11 cellular contexts compared by ENCODE assay signal in genomic region chr1:64474639-64475038, GRCh38. TPM values are rescaled to one million over a fixed set of nuclear protein-coding genes. Genes with fewer than 3 reads are reported as not detected.
DNase-seq lines count a peak whose midpoint lies in the region; ATAC-seq, FAIRE-seq and TF ChIP-seq lines count a peak whose summit lies in the region.
"Had no signal": no experiment of that assay in that cellular context is flagged by ENCODE, and none has a peak within 500 bp of the region (broad histone marks: within the 10 kb centered on the region; RNA-seq: fewer than 3 reads in every experiment).

No MANE protein-coding gene starts in this region.

- no peak overlapping the region for H3K4me3 Mint-ChIP-seq in activated T-helper 1 cell treated with anti-CD3 and anti-CD28 coated beads, Interleukin-12 subunit alpha, Interleukin-12 subunit beta, Interleukin-2, Interleukin-4 antibody, amounts not matched to agents 30 ng/mL and 10 ng/mL and 1 ng/mL, durations not matched to agents 14 hours and 24 hours and 36 hours

- H3K4me1 ChIP-seq in right atrium auricular region (peaks cover 0 to 55% of the 10 kb centered on the region in 2 donors), uterus (no peaks in the 10 kb centered on the region)

- peaks cover 30% of the 10 kb centered on the region for H3K27me3 Mint-ChIP-seq in activated T-helper 1 cell treated with anti-CD3 and anti-CD28 coated beads, Interleukin-12 subunit alpha, Interleukin-12 subunit beta, Interleukin-2, Interleukin-4 antibody, amounts not matched to agents 30 ng/mL and 10 ng/mL and 1 ng/mL, durations not matched to agents 14 hours and 24 hours and 36 hours (ENCODE audit: insufficient read depth)

- DNase-seq in Right ventricle myocardium superior (peak; percentile 80), right atrium auricular region (ENCODE audit: low spot score) (no peak), bronchial epithelial cell (ENCODE audit: low read depth) (peak; percentile 60), left colon (peak; percentile 70 to 86), uterus (peak; percentile 23 to 32), sciatic nerve (ENCODE audit: low spot score) (no peak)
- no peak for DNase-seq in activated T-helper 1 cell treated with anti-CD3 and anti-CD28 coated beads, Interleukin-12 subunit alpha, Interleukin-12 subunit beta, Interleukin-2, Interleukin-4 antibody, amounts not matched to agents 30 ng/mL and 10 ng/mL and 1 ng/mL, durations not matched to agents 14 hours and 24 hours and 36 hours (ENCODE audit: low spot score)
- DNase-seq: hippocampal formation had no signal

- no peak overlapping the region for H3K27ac Mint-ChIP-seq in activated T-helper 1 cell treated with anti-CD3 and anti-CD28 coated beads, Interleukin-12 subunit alpha, Interleukin-12 subunit beta, Interleukin-2, Interleukin-4 antibody, amounts not matched to agents 30 ng/mL and 10 ng/mL and 1 ng/mL, durations not matched to agents 14 hours and 24 hours and 36 hours

- H3K27me3 ChIP-seq in right atrium auricular region (no peaks in the 10 kb centered on the region), bronchial epithelial cell (ENCODE audit: control insufficient read depth, insufficient read depth, low read length) (no peaks in the 10 kb centered on the region), uterus (no peaks in the 10 kb centered on the region)

- no peak overlapping the region for H3K4me3 ChIP-seq in right atrium auricular region
- H3K4me3 ChIP-seq in bronchial epithelial cell (ENCODE audit: low read depth, low read length), result no peak overlapping the region
- no peak overlapping the region for H3K4me3 ChIP-seq in uterus

- H3K36me3 ChIP-seq in right atrium auricular region (no peaks in the 10 kb centered on the region), bronchial epithelial cell (ENCODE audit: control insufficient read depth, insufficient read depth, low read length) (no peaks in the 10 kb centered on the region), uterus (no peaks in the 10 kb centered on the region)

- no peaks in the 10 kb centered on the region for H3K9me3 ChIP-seq in right atrium auricular region
- no peaks in the 10 kb centered on the region for H3K9me3 ChIP-seq in uterus

- H3K27ac ChIP-seq in right atrium auricular region (no peak overlapping the region), uterus (peak overlapping the region in 1 of 2 donors; percentile 31)
- H3K27ac ChIP-seq: VCaP had no signal

- intact Hi-C loops in Right ventricle myocardium superior (cut with DNase I), result loop anchor here (10.0 kb wide), 2 partner anchors 70 to 190 kb away; no protein-coding TSS in a partner anchor
- intact Hi-C loops in left colon (cut with DNase I, micrococcal nuclease), result no loop called here
- intact Hi-C loops in uterus (cut with DNase I; ENCODE audit: low total_unique reads), result loop anchor here (10.0 kb wide), 2 partner anchors 170 to 530 kb away; no protein-coding TSS in a partner anchor
- intact Hi-C loops in sciatic nerve (cut with DNase I), result no loop called here
- intact Hi-C loops in activated T-helper 1 cell treated with anti-CD3 and anti-CD28 coated beads, Interleukin-12 subunit alpha, Interleukin-12 subunit beta, Interleukin-2, Interleukin-4 antibody, amounts not matched to agents 30 ng/mL and 10 ng/mL and 1 ng/mL, durations not matched to agents 14 hours and 24 hours and 36 hours (cut with micrococcal nuclease), result loop anchor here (5.0 kb wide), 3 partner anchors 33 to 203 kb away; no protein-coding TSS in a partner anchor

- peak; percentile 50 for FAIRE-seq in bronchial epithelial cell (lab: Jason Lieb, UNC)
- FAIRE-seq: GM12891 had no signal

- no peaks in the 10 kb centered on the region for H3K9me3 Mint-ChIP-seq in activated T-helper 1 cell treated with anti-CD3 and anti-CD28 coated beads, Interleukin-12 subunit alpha, Interleukin-12 subunit beta, Interleukin-2, Interleukin-4 antibody, amounts not matched to agents 30 ng/mL and 10 ng/mL and 1 ng/mL, durations not matched to agents 14 hours and 24 hours and 36 hours

- peaks cover 11% of the 10 kb centered on the region for H3K4me1 Mint-ChIP-seq in activated T-helper 1 cell treated with anti-CD3 and anti-CD28 coated beads, Interleukin-12 subunit alpha, Interleukin-12 subunit beta, Interleukin-2, Interleukin-4 antibody, amounts not matched to agents 30 ng/mL and 10 ng/mL and 1 ng/mL, durations not matched to agents 14 hours and 24 hours and 36 hours (ENCODE audit: low read depth)

- H3K36me3 Mint-ChIP-seq in activated T-helper 1 cell treated with anti-CD3 and anti-CD28 coated beads, Interleukin-12 subunit alpha, Interleukin-12 subunit beta, Interleukin-2, Interleukin-4 antibody, amounts not matched to agents 30 ng/mL and 10 ng/mL and 1 ng/mL, durations not matched to agents 14 hours and 24 hours and 36 hours (ENCODE audit: low read depth), result no peaks in the 10 kb centered on the region

- TF ChIP-seq CTCF in right atrium auricular region (IDR thresholded peaks at IDR 0.05), result no peak
- TF ChIP-seq CTCF in bronchial epithelial cell (IDR thresholded peaks at IDR 0.05; ENCODE audit: insufficient read depth, low read length, severe bottlenecking), result no peak
- no peak for TF ChIP-seq CTCF in uterus (IDR thresholded peaks at IDR 0.05)

- ATAC-seq in Right ventricle myocardium superior (ENCODE audit: poor library complexity) (peak; percentile 42), left colon (peak; percentile 83), GM21360 (IDR thresholded peaks at IDR 0.05; ENCODE audit: unreplicated experiment) (no peak), sciatic nerve (no peak)

- no peak for TF ChIP-seq POLR2A in uterus (IDR thresholded peaks at IDR 0.05)

RNA-seq across cellular contexts. Expression of gene CACHD1, which starts 4.7 kb away (rescaled TPM):
- total RNA-seq in Right ventricle myocardium superior, result 4.2 TPM
- total RNA-seq in right atrium auricular region, result 1 to 10 TPM; 3.1 to 8.5 TPM
- total RNA-seq in bronchial epithelial cell, result 0.77 and 1.8 TPM in 2 replicates
- 1 to 10 TPM; 1.4 to 2.6 TPM for total RNA-seq in left colon
- total RNA-seq in uterus, result 10 to 100 TPM; 19.2 to 39.9 (median 28.8) TPM
- 16.7 TPM for total RNA-seq in sciatic nerve
- 0.10 and 0.13 TPM in 2 replicates for total RNA-seq in activated T-helper 1 cell treated with anti-CD3 and anti-CD28 coated beads, Interleukin-12 subunit alpha, Interleukin-12 subunit beta, Interleukin-2, Interleukin-4 antibody, amounts not matched to agents 30 ng/mL and 10 ng/mL and 1 ng/mL, durations not matched to agents 14 hours and 24 hours and 36 hours

Comparison
In these comparisons a context has a peak if more than half of its experiments do, and no peak if none do; other contexts are left out.
1. DNase-seq: peak in Right ventricle myocardium superior (single experiment), bronchial epithelial cell (single experiment), left colon (2 of 2) and uterus (2 of 2); none in right atrium auricular region (single experiment), sciatic nerve (single experiment) and activated T-helper 1 cell treated with anti-CD3 and anti-CD28 coated beads, Interleukin-12 subunit alpha, Interleukin-12 subunit beta, Interleukin-2, Interleukin-4 antibody, amounts not matched to agents 30 ng/mL and 10 ng/mL and 1 ng/mL, durations not matched to agents 14 hours and 24 hours and 36 hours (single experiment).
2. ATAC-seq: peak in Right ventricle myocardium superior (single experiment) and left colon (single experiment); none in GM21360 (single experiment) and sciatic nerve (single experiment).
3. intact Hi-C loops: an anchor here in Right ventricle myocardium superior (10.0 kb wide), uterus (10.0 kb wide) and activated T-helper 1 cell treated with anti-CD3 and anti-CD28 coated beads, Interleukin-12 subunit alpha, Interleukin-12 subunit beta, Interleukin-2, Interleukin-4 antibody, amounts not matched to agents 30 ng/mL and 10 ng/mL and 1 ng/mL, durations not matched to agents 14 hours and 24 hours and 36 hours (5.0 kb wide); none called in left colon and sciatic nerve.